10 cellular contexts compared by ENCODE assay signal in genomic region chr9:106697390-106697789, GRCh38.
A peak's percentile ranks its signal among the peaks of the same experiment; 100 is the strongest.
DNase-seq lines count a peak whose midpoint lies in the region; ATAC-seq and TF ChIP-seq lines count a peak whose summit lies in the region.
"Had no signal": no experiment of that assay in that cellular context is flagged by ENCODE, and none has a peak within 500 bp of the region (broad histone marks: within the 10 kb centered on the region; RNA-seq: fewer than 3 reads in every experiment).

No MANE protein-coding gene starts in this region.

- H3K27ac ChIP-seq in right atrium auricular region = peak overlapping the region in 1 of 2 donors; percentile 61
- H3K27ac ChIP-seq in vagina = peak overlapping the region; percentile 25

- TF ChIP-seq POLR2A in vagina (IDR thresholded peaks at IDR 0.05) = no peak
- TF ChIP-seq POLR2A in GM18505 (IDR thresholded peaks at IDR 0.05; ENCODE audit: borderline replicate concordance, extremely low read depth, insufficient read depth, insufficient read length) = no peak

- TF ChIP-seq CTCF in right atrium auricular region (IDR thresholded peaks at IDR 0.05) (no peak), mesothelial cell of epicardium (IDR thresholded peaks at IDR 0.05; ENCODE audit: unreplicated experiment) (no peak), vagina (IDR thresholded peaks at IDR 0.05) (no peak)

- H3K27ac Mint-ChIP-seq in mesothelial cell of epicardium = peak overlapping the region; percentile 60
- H3K27ac Mint-ChIP-seq: activated naive CD8-positive, alpha-beta T cell treated with anti-CD3 and anti-CD28 coated beads for 36 hours had no signal

- H3K27me3 Mint-ChIP-seq in mesothelial cell of epicardium (ENCODE audit: low read depth) = no peaks in the 10 kb centered on the region
- H3K27me3 Mint-ChIP-seq: activated naive CD8-positive, alpha-beta T cell treated with anti-CD3 and anti-CD28 coated beads for 36 hours had no signal

- peaks cover 5% of the 10 kb centered on the region for H3K9me3 Mint-ChIP-seq in mesothelial cell of epicardium
- H3K9me3 Mint-ChIP-seq: activated naive CD8-positive, alpha-beta T cell treated with anti-CD3 and anti-CD28 coated beads for 36 hours had no signal

- H3K4me1 Mint-ChIP-seq in mesothelial cell of epicardium = peaks cover 29% of the 10 kb centered on the region
- H3K4me1 Mint-ChIP-seq: activated naive CD8-positive, alpha-beta T cell treated with anti-CD3 and anti-CD28 coated beads for 36 hours had no signal

- in situ Hi-C loops in T47D (cut with HindIII; ENCODE audit: low pct_unique_long_range_greater_than_20kb, low sequenced_read_pairs) = no loop called here

- no peaks in the 10 kb centered on the region for H3K36me3 Mint-ChIP-seq in mesothelial cell of epicardium
- H3K36me3 Mint-ChIP-seq: activated naive CD8-positive, alpha-beta T cell treated with anti-CD3 and anti-CD28 coated beads for 36 hours had no signal

- H3K36me3 ChIP-seq in right atrium auricular region (no peaks in the 10 kb centered on the region), vagina (no peaks in the 10 kb centered on the region)

- peak overlapping the region in 1 of 2 donors; percentile 37 for H3K4me3 ChIP-seq in right atrium auricular region
- H3K4me3 ChIP-seq in vagina = peak overlapping the region; percentile 35 to 36

- no peak overlapping the region for H3K4me3 Mint-ChIP-seq in mesothelial cell of epicardium
- H3K4me3 Mint-ChIP-seq: activated naive CD8-positive, alpha-beta T cell treated with anti-CD3 and anti-CD28 coated beads for 36 hours had no signal

- intact Hi-C loops in Right ventricle myocardium inferior (cut with DNase I) (no loop called here), vagina (cut with DNase I) (no loop called here)

- DNase-seq in Right ventricle myocardium inferior (ENCODE audit: missing footprints) = no peak
- DNase-seq in right atrium auricular region (ENCODE audit: low spot score) = no peak
- peak; percentile 14 to 40 for DNase-seq in T47D (ENCODE audit: low read depth in 1 of 2, low spot score in 1 of 2)
- no peak for DNase-seq in mesothelial cell of epicardium (ENCODE audit: low spot score in 2 of 2, unreplicated experiment in 2 of 2)
- DNase-seq in vagina (ENCODE audit: extremely low spot score in 2 of 2) = no peak
- DNase-seq in COLO668 (lab: John Stamatoyannopoulos, UW; ENCODE audit: unreplicated experiment) = no peak
- DNase-seq in CD1c-positive myeloid dendritic cell (ENCODE audit: extremely low spot score) = no peak
- DNase-seq: activated naive CD8-positive, alpha-beta T cell treated with anti-CD3 and anti-CD28 coated beads for 36 hours; T-helper 2 cell had no signal

- H3K9me3 ChIP-seq in right atrium auricular region = no peaks in the 10 kb centered on the region
- no peaks in the 10 kb centered on the region for H3K9me3 ChIP-seq in vagina

- ATAC-seq in Right ventricle myocardium inferior (peak; percentile 26), GM18505 (IDR thresholded peaks at IDR 0.05; ENCODE audit: unreplicated experiment) (no peak)

- H3K4me1 ChIP-seq in right atrium auricular region (peaks cover 0 to 16% of the 10 kb centered on the region in 2 donors), vagina (peaks cover 12% of the 10 kb centered on the region)

- H3K27me3 ChIP-seq in right atrium auricular region (no peaks in the 10 kb centered on the region), vagina (no peaks in the 10 kb centered on the region)

Comparison
In these comparisons a context has a peak if more than half of its experiments do, and no peak if none do; other contexts are left out.
1. DNase-seq: peak in T47D (2 of 2); none in Right ventricle myocardium inferior (single experiment), right atrium auricular region (single experiment), mesothelial cell of epicardium (0 of 2), vagina (0 of 2), COLO668 (single experiment) and CD1c-positive myeloid dendritic cell (single experiment).